ENCODE assay signal across 25 cellular contexts in the genomic region with DNA sequence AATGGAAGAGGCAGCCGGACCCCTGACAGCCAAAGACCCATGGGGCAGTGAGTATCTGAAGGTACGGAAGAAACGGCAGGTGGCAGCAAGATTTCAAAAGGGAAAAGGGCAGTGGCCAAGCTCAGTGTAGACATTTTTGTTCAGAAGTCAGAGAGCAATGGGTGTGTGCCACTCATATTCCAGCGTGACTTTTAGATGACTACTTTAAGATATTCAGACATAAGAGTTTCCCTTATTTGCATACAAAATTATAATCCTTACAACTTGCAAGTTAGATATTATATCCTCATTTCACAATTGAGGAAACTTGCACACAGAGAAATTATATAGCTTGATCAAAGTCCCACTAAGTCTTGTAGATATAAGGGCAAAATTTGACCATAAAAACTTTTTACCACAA.
"Had no signal": no experiment of that assay in that cellular context is flagged by ENCODE, and none has a peak within 500 bp of the region (broad histone marks: within the 10 kb centered on the region; RNA-seq: fewer than 3 reads in every experiment).

No MANE protein-coding gene starts in this region.

- H2AFZ ChIP-seq: parathyroid adenoma had no signal

- H3K27ac ChIP-seq: dorsolateral prefrontal cortex, lower lobe of right lung, neutrophil, parathyroid adenoma, thoracic aorta, tibial nerve, upper lobe of right lung, uterus had no signal

- H3K4me3 ChIP-seq: dorsolateral prefrontal cortex, lower lobe of right lung, thoracic aorta, tibial nerve, upper lobe of right lung, uterus had no signal

- H3K4me1 ChIP-seq: lower lobe of right lung, parathyroid adenoma, tibial nerve, upper lobe of right lung, uterus had no signal

- ATAC-seq: left ventricle myocardium superior; lower lobe of right lung; natural killer cell treated with Interleukin-12 subunit alpha and Interleukin-12 subunit beta and Interleukin-15 and Interleukin-18, amount 100 ng/mL, for 72 hours; sciatic nerve; stimulated activated memory B cell treated with anti-CD40 and anti-IgM and Interleukin-4, amounts not matched to agents 10 μg/mL and 1 μg/mL and 100 μg/mL, for 72 hours; stimulated activated naive CD8-positive, alpha-beta T cell treated with anti-CD3 and anti-CD28 coated beads, Interleukin-15, Interleukin-2, amounts not matched to agents 100 U/mL and 50 U/mL, for 24 hours; upper lobe of right lung had no signal

- H3K79me2 ChIP-seq: parathyroid adenoma had no signal

- H3K4me3 Mint-ChIP-seq: immature natural killer cell; naive B cell; natural killer cell treated with Interleukin-12 subunit alpha and Interleukin-12 subunit beta and Interleukin-15 and Interleukin-18, amount 100 ng/mL, for 72 hours; neural crest cell; stimulated activated memory B cell treated with anti-CD40 and anti-IgM and Interleukin-4, amounts not matched to agents 10 μg/mL and 1 μg/mL and 100 μg/mL, for 72 hours had no signal

- DNase-seq: dorsolateral prefrontal cortex; effector CD4-positive, alpha-beta T cell; hypothalamus; immature natural killer cell; islet precursor cell; kidney glomerular epithelial cell; left ventricle myocardium superior; lower lobe of right lung; naive B cell; stimulated activated CD4-positive, alpha-beta T cell treated with anti-CD3 and anti-CD28 coated beads, Interleukin-2, amount 100 ng/mL, for 24 hours; stimulated activated CD4-positive, alpha-beta T cell treated with anti-CD3 and anti-CD28 coated beads, Interleukin-4, amount 100 ng/mL, for 24 hours; stimulated activated naive CD8-positive, alpha-beta T cell treated with anti-CD3 and anti-CD28 coated beads, Interleukin-15, Interleukin-2, amounts not matched to agents 100 U/mL and 50 U/mL, for 24 hours; substantia nigra; upper lobe of right lung; uterus had no signal

- H3K36me3 ChIP-seq: lower lobe of right lung, neutrophil, thoracic aorta, tibial nerve, upper lobe of right lung, uterus had no signal

- H3K27me3 ChIP-seq: dorsolateral prefrontal cortex, neutrophil, tibial nerve, upper lobe of right lung, uterus had no signal

- H3K27me3 Mint-ChIP-seq: progenitor cell of endocrine pancreas; stimulated activated memory B cell treated with anti-CD40 and anti-IgM and Interleukin-4, amounts not matched to agents 10 μg/mL and 1 μg/mL and 100 μg/mL, for 72 hours had no signal

- H3K9me3 ChIP-seq: lower lobe of right lung, neutrophil, upper lobe of right lung, uterus had no signal

- H3K27ac Mint-ChIP-seq: immature natural killer cell; progenitor cell of endocrine pancreas; stimulated activated memory B cell treated with anti-CD40 and anti-IgM and Interleukin-4, amounts not matched to agents 10 μg/mL and 1 μg/mL and 100 μg/mL, for 72 hours had no signal

- FAIRE-seq: frontal cortex had no signal

- H3K36me3 Mint-ChIP-seq: immature natural killer cell; stimulated activated memory B cell treated with anti-CD40 and anti-IgM and Interleukin-4, amounts not matched to agents 10 μg/mL and 1 μg/mL and 100 μg/mL, for 72 hours had no signal

- H3K4me1 Mint-ChIP-seq: neural crest cell had no signal

- H3K9ac ChIP-seq: parathyroid adenoma had no signal
